Comparison of ENCODE assay signal across 2 cellular contexts in the genomic region with DNA sequence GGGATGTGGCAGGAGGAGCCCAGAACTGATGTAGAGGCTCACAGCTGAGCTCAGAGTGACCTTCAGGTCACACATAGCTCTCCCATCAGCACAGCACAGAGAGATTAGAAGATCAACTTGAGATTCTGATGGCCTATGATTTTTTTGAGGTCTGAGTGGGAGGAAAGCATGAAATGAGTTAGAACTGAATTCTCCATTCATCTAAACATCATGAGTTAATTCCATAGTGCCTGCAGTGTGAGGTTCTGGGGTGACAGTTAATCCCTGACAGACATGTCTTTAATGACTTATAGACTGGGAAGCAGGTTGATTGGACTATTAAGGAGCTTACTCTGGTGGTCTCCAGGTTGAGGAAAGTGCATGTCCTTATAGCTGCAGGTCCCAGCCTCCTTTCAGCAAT.
TF ChIP-seq lines count a peak whose summit lies in the region.

No MANE protein-coding gene starts in this region.

TF ChIP-seq in IMR-90, 13 proteins besides CTCF, POLR2A, EP300 and RAD21:
- TF ChIP-seq, protein P1, sequence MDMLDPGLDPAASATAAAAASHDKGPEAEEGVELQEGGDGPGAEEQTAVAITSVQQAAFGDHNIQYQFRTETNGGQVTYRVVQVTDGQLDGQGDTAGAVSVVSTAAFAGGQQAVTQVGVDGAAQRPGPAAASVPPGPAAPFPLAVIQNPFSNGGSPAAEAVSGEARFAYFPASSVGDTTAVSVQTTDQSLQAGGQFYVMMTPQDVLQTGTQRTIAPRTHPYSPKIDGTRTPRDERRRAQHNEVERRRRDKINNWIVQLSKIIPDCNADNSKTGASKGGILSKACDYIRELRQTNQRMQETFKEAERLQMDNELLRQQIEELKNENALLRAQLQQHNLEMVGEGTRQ (IDR thresholded peaks at IDR 0.05; ENCODE audit: low read depth, low read length) = no peak
- no peak for TF ChIP-seq NFE2L2 (IDR thresholded peaks at IDR 0.05; ENCODE audit: low read depth, low read length)
- TF ChIP-seq, protein P2, sequence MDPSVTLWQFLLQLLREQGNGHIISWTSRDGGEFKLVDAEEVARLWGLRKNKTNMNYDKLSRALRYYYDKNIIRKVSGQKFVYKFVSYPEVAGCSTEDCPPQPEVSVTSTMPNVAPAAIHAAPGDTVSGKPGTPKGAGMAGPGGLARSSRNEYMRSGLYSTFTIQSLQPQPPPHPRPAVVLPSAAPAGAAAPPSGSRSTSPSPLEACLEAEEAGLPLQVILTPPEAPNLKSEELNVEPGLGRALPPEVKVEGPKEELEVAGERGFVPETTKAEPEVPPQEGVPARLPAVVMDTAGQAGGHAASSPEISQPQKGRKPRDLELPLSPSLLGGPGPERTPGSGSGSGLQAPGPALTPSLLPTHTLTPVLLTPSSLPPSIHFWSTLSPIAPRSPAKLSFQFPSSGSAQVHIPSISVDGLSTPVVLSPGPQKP (IDR thresholded peaks at IDR 0.05; ENCODE audit: borderline replicate concordance, low read depth, low read length) = no peak
- no peak for TF ChIP-seq FOS (IDR thresholded peaks at IDR 0.05; ENCODE audit: low read depth, low read length)
- TF ChIP-seq SMC3 (IDR thresholded peaks at IDR 0.05; ENCODE audit: low read depth, low read length) = no peak
- no peak for TF ChIP-seq CEBPB (IDR thresholded peaks at IDR 0.05; ENCODE audit: low read depth, low read length)
- TF ChIP-seq RCOR1 (IDR thresholded peaks at IDR 0.05; ENCODE audit: insufficient replicate concordance, low read length) = no peak
- TF ChIP-seq MAZ (IDR thresholded peaks at IDR 0.05; ENCODE audit: borderline replicate concordance, low read depth, low read length) = no peak
- TF ChIP-seq MXI1 (IDR thresholded peaks at IDR 0.05; ENCODE audit: borderline replicate concordance, low read depth, low read length) = no peak
- no peak for TF ChIP-seq RFX5 (IDR thresholded peaks at IDR 0.05; ENCODE audit: low read depth, low read length)
- no peak for TF ChIP-seq MAFK (IDR thresholded peaks at IDR 0.05; ENCODE audit: low read depth, low read length)
- no peak for TF ChIP-seq CHD1 (IDR thresholded peaks at IDR 0.05; ENCODE audit: low read depth, low read length)

TF ChIP-seq in K562, 482 proteins besides CTCF, POLR2A, EP300 and RAD21:
- TF ChIP-seq KLF1 (tag; IDR thresholded peaks at IDR 0.05) = no peak
- TF ChIP-seq, protein P3, sequence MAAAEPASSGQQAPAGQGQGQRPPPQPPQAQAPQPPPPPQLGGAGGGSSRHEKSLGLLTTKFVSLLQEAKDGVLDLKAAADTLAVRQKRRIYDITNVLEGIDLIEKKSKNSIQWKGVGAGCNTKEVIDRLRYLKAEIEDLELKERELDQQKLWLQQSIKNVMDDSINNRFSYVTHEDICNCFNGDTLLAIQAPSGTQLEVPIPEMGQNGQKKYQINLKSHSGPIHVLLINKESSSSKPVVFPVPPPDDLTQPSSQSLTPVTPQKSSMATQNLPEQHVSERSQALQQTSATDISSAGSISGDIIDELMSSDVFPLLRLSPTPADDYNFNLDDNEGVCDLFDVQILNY (CRISPR knock-in tag; IDR thresholded peaks at IDR 0.05) = no peak
